Comparison of ENCODE assay signal across 3 cellular contexts in the genomic region with DNA sequence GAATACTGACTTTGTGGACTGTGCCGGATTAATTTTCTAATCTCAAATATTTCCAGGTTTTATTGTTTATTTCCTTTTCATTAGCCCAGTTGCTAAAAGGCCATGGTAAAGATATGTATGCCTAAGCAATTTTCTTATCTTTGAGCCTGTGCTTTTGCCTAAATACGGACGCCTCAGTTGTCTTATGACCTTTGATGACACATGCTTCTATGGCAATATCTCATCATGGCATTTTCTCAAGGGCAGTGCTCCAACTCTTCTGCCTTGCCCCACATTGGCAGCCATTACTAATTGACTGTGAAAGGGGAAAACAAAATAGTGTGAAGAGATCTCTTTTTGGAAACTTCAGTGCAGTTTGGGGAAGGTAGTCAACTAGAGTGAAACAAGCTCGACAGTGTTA.
TF ChIP-seq lines count a peak whose summit lies in the region.

No MANE protein-coding gene starts in this region.

TF ChIP-seq in liver, 16 proteins besides CTCF, POLR2A, EP300 and RAD21:
- TF ChIP-seq NR2F2 (IDR thresholded peaks at IDR 0.05): peak; percentile 30
- no peak for TF ChIP-seq FOXA1 (IDR thresholded peaks at IDR 0.05)
- TF ChIP-seq FOXA2 (IDR thresholded peaks at IDR 0.05): no peak

TF ChIP-seq in HepG2, 621 proteins besides CTCF, POLR2A, EP300 and RAD21:
- no peak for TF ChIP-seq ZNF337 (CRISPR knock-in tag; IDR thresholded peaks at IDR 0.05; ENCODE audit: borderline replicate concordance, low read depth)
- no peak for TF ChIP-seq CREM (IDR thresholded peaks at IDR 0.05)
- TF ChIP-seq CREM (CRISPR knock-in tag; IDR thresholded peaks at IDR 0.05): no peak
- no peak for TF ChIP-seq ZNF20 (CRISPR knock-in tag; IDR thresholded peaks at IDR 0.05)
- TF ChIP-seq SRF (IDR thresholded peaks at IDR 0.05; ENCODE audit: low read depth, low read length): no peak
- TF ChIP-seq DNMT1 (CRISPR knock-in tag; IDR thresholded peaks at IDR 0.05): no peak
TF ChIP-seq in HepG2: peak in this region for 0.

TF ChIP-seq in GM12878, 131 proteins besides CTCF, POLR2A, EP300 and RAD21:
- peak; percentile 3; the same call in 1 of the 2 replicates for TF ChIP-seq MTA2 (IDR thresholded peaks at IDR 0.05; ENCODE audit: low read depth)
- TF ChIP-seq, protein P1, sequence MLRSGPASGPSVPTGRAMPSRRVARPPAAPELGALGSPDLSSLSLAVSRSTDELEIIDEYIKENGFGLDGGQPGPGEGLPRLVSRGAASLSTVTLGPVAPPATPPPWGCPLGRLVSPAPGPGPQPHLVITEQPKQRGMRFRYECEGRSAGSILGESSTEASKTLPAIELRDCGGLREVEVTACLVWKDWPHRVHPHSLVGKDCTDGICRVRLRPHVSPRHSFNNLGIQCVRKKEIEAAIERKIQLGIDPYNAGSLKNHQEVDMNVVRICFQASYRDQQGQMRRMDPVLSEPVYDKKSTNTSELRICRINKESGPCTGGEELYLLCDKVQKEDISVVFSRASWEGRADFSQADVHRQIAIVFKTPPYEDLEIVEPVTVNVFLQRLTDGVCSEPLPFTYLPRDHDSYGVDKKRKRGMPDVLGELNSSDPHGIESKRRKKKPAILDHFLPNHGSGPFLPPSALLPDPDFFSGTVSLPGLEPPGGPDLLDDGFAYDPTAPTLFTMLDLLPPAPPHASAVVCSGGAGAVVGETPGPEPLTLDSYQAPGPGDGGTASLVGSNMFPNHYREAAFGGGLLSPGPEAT (IDR thresholded peaks at IDR 0.05; ENCODE audit: low read depth): 0 out of 2 replicates have a peak, but pooled peaks have one; percentile 1
- TF ChIP-seq POU2F2 (IDR thresholded peaks at IDR 0.05; ENCODE audit: borderline replicate concordance, low read depth, low read length): no peak
- no peak for TF ChIP-seq SMAD1 (IDR thresholded peaks at IDR 0.05; ENCODE audit: low read depth, partially characterized antibody)
- TF ChIP-seq, protein P2, sequence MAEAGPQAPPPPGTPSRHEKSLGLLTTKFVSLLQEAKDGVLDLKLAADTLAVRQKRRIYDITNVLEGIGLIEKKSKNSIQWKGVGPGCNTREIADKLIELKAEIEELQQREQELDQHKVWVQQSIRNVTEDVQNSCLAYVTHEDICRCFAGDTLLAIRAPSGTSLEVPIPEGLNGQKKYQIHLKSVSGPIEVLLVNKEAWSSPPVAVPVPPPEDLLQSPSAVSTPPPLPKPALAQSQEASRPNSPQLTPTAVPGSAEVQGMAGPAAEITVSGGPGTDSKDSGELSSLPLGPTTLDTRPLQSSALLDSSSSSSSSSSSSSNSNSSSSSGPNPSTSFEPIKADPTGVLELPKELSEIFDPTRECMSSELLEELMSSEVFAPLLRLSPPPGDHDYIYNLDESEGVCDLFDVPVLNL (IDR thresholded peaks at IDR 0.05; ENCODE audit: low read depth, low read length): no peak
